In the genomic region with DNA sequence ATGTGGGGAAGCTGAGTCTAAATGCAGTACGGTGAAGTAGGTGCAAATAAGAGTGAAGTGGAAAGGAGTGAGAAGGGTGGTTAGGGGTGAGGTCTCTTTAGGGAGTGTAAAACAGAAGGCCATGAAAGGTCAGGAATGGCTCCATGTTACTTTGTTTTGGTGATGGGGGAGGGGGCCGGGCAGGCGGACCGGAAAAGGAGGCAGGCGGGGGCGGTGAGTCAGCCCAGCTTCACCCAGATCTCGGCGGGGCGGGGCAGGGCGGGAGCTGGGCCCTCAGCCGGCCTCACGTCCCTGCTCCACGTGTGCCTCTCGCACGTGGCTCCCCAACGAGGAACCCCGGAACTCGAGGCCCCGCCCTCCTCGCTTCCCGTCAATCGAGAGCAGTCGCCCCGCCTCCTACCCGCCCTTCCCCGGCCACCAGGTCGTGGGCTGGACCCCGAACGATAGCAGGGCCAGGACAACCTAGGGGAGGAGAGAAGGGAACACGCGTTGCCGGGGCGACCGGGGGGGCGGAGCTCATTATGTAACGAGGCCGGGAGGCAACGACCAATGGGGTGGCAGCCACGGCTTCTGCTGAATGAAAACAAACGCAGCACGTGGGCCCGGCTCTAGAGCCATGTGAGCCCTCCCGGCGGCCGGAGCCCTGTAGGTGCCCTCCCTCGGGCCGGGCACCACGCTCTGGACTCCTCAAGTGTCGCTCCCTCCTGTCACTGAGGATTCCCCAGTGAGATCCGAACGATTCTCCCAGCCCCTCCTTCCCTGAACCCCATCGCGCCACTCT, we compare ENCODE assay signal across 8 cellular contexts. TPM values are rescaled to one million over a fixed set of nuclear protein-coding genes. Genes with fewer than 3 reads are reported as not detected.
DNase-seq lines count a peak whose midpoint lies in the region; ATAC-seq lines count a peak whose summit lies in the region.

No MANE protein-coding gene starts in this region.

- H3K27ac ChIP-seq in GM23248, result peak overlapping the region; percentile 99

- H3K27ac Mint-ChIP-seq in activated T-helper 17 cell treated with anti-CD3 and anti-CD28 coated beads, Interleukin-2, amount 50 U/mL, for 72 hours, result peak overlapping the region; percentile 86
- H3K27ac Mint-ChIP-seq in naive thymus-derived CD8-positive, alpha-beta T cell, result peak overlapping the region; percentile 82 to 99 (median 96)
- H3K27ac Mint-ChIP-seq in stimulated activated memory B cell treated with anti-CD40 and anti-IgM and Interleukin-4, amounts not matched to agents 10 μg/mL and 1 μg/mL and 100 μg/mL, for 72 hours, result peak overlapping the region; percentile 91

- H3F3A ChIP-seq in GM23248 (ENCODE audit: insufficient read depth), result peaks cover 23% of the 10 kb centered on the region

- WGBS in GM23248 (ENCODE audit: low coverage in 1 of 2, low lambda C conversion rate in 2 of 2, missing lambda C conversion rate in 2 of 2), 2 experiments, result 1% methylated on average over 33 to 52 of the region's 53 CpGs

- H3K9me3 ChIP-seq in GM23248 (ENCODE audit: low read depth), result no peaks in the 10 kb centered on the region

- DNase-seq in DMS53 treated with DMSO at 0.1 percent for 48 hours (lab: John Stamatoyannopoulos, UW; ENCODE audit: unreplicated experiment), result peak; percentile 86
- DNase-seq in GM23248, result peak; percentile 100
- DNase-seq in LHCN-M2 (ENCODE audit: low read depth), result peak; percentile 99
- DNase-seq in RPMI8226, result peak; percentile 100
- DNase-seq in fibroblast of gingiva (ENCODE audit: low read depth), result peak; percentile 98
- DNase-seq in naive thymus-derived CD8-positive, alpha-beta T cell, result peak; percentile 92 to 100 (median 98)

- peak overlapping the region; percentile 97 for H3K4me3 Mint-ChIP-seq in activated T-helper 17 cell treated with anti-CD3 and anti-CD28 coated beads, Interleukin-2, amount 50 U/mL, for 72 hours
- H3K4me3 Mint-ChIP-seq in naive thymus-derived CD8-positive, alpha-beta T cell, result peak overlapping the region; percentile 86 to 98 (median 98)
- H3K4me3 Mint-ChIP-seq in stimulated activated memory B cell treated with anti-CD40 and anti-IgM and Interleukin-4, amounts not matched to agents 10 μg/mL and 1 μg/mL and 100 μg/mL, for 72 hours, result peak overlapping the region; percentile 96

- POLR2A ChIA-PET in naive thymus-derived CD8-positive, alpha-beta T cell (lab: Charles Lee), result interaction anchor here (0.6 to 17.0 kb wide), 20 partner anchors 9 to 1590 kb away, joined by 3 to 523 read pairs (median 6); a partner anchor contains a TSS

- no peaks in the 10 kb centered on the region for H3K9me3 Mint-ChIP-seq in activated T-helper 17 cell treated with anti-CD3 and anti-CD28 coated beads, Interleukin-2, amount 50 U/mL, for 72 hours
- H3K9me3 Mint-ChIP-seq in naive thymus-derived CD8-positive, alpha-beta T cell, result no peaks in the 10 kb centered on the region
- H3K9me3 Mint-ChIP-seq in stimulated activated memory B cell treated with anti-CD40 and anti-IgM and Interleukin-4, amounts not matched to agents 10 μg/mL and 1 μg/mL and 100 μg/mL, for 72 hours, result peaks cover 3% of the 10 kb centered on the region

- H3K27me3 ChIP-seq in GM23248 (replicated peaks; ENCODE audit: insufficient read depth), result no peaks in the 10 kb centered on the region

- H3K4me1 ChIP-seq in GM23248 (ENCODE audit: insufficient read depth), result peaks cover 31% of the 10 kb centered on the region

- no peaks in the 10 kb centered on the region for H4K20me1 ChIP-seq in GM23248 (ENCODE audit: insufficient read depth)

- H3K27me3 Mint-ChIP-seq in activated T-helper 17 cell treated with anti-CD3 and anti-CD28 coated beads, Interleukin-2, amount 50 U/mL, for 72 hours, result no peaks in the 10 kb centered on the region
- no peaks in the 10 kb centered on the region for H3K27me3 Mint-ChIP-seq in naive thymus-derived CD8-positive, alpha-beta T cell
- H3K27me3 Mint-ChIP-seq in stimulated activated memory B cell treated with anti-CD40 and anti-IgM and Interleukin-4, amounts not matched to agents 10 μg/mL and 1 μg/mL and 100 μg/mL, for 72 hours, result no peaks in the 10 kb centered on the region

- peaks cover 28% of the 10 kb centered on the region for H3K79me2 ChIP-seq in GM23248 (ENCODE audit: insufficient read depth)

- no peak overlapping the region; the same call in 1 of the 2 replicates for H2AFZ ChIP-seq in GM23248

- peak; percentile 63 for ATAC-seq in activated T-helper 17 cell treated with anti-CD3 and anti-CD28 coated beads, Interleukin-2, amount 50 U/mL, for 72 hours (replicated peaks)
- peak; percentile 57 to 70 for ATAC-seq in naive thymus-derived CD8-positive, alpha-beta T cell
- peak; percentile 79 for ATAC-seq in stimulated activated memory B cell treated with anti-CD40 and anti-IgM and Interleukin-4, amounts not matched to agents 10 μg/mL and 1 μg/mL and 100 μg/mL, for 72 hours

- H3K36me3 Mint-ChIP-seq in activated T-helper 17 cell treated with anti-CD3 and anti-CD28 coated beads, Interleukin-2, amount 50 U/mL, for 72 hours (ENCODE audit: low read depth), result peaks cover 64% of the 10 kb centered on the region
- peaks cover 2 to 37% (median 7%) of the 10 kb centered on the region in 3 donors for H3K36me3 Mint-ChIP-seq in naive thymus-derived CD8-positive, alpha-beta T cell
- peaks cover 22% of the 10 kb centered on the region for H3K36me3 Mint-ChIP-seq in stimulated activated memory B cell treated with anti-CD40 and anti-IgM and Interleukin-4, amounts not matched to agents 10 μg/mL and 1 μg/mL and 100 μg/mL, for 72 hours

- H3K9me2 ChIP-seq in GM23248 (ENCODE audit: insufficient read depth), result no peaks in the 10 kb centered on the region

- H3K4me2 ChIP-seq in GM23248 (ENCODE audit: unreplicated experiment), result peak overlapping the region; percentile 94

- peaks cover 53% of the 10 kb centered on the region for H3K4me1 Mint-ChIP-seq in activated T-helper 17 cell treated with anti-CD3 and anti-CD28 coated beads, Interleukin-2, amount 50 U/mL, for 72 hours
- peaks cover 55 to 98% (median 90%) of the 10 kb centered on the region in 4 donors for H3K4me1 Mint-ChIP-seq in naive thymus-derived CD8-positive, alpha-beta T cell
- peaks cover 67% of the 10 kb centered on the region for H3K4me1 Mint-ChIP-seq in stimulated activated memory B cell treated with anti-CD40 and anti-IgM and Interleukin-4, amounts not matched to agents 10 μg/mL and 1 μg/mL and 100 μg/mL, for 72 hours

- peak overlapping the region; percentile 99 for H3K9ac ChIP-seq in GM23248

- peak overlapping the region; percentile 86 for H3K4me3 ChIP-seq in GM23248

- in situ Hi-C loops in GM23248 (cut with MboI), result no loop called here

- peaks cover 6% of the 10 kb centered on the region; the same call in 1 of the 2 replicates for H3K36me3 ChIP-seq in GM23248 (ENCODE audit: low read depth)

RNA-seq across cellular contexts. Expression of a gene that starts 1.4 kb away (rescaled TPM):
- 0.76 and 2.4 TPM in 2 replicates for total RNA-seq in GM23248 (2014; rRNA removed; shearing (Covaris generic))
- 4.6 and 5.4 TPM in 2 replicates for polyA plus RNA-seq in GM23248 (2016; fragmentation: Nextera tagmentation; extraction: Ambion mirVana)
- total RNA-seq in LHCN-M2 (2014; rRNA removed), result 1.5 and 3.4 TPM in 2 replicates
- polyA plus RNA-seq in LHCN-M2 (2012), result 3.6 TPM
- 10 to 100 TPM; 12.2 to 21.8 TPM for total RNA-seq in activated T-helper 17 cell treated with anti-CD3 and anti-CD28 coated beads, Interleukin-2, amount 50 U/mL, for 72 hours
- total RNA-seq in naive thymus-derived CD8-positive, alpha-beta T cell, result 10 to 100 TPM; 18.2 to 19.2 TPM
- 1 to 10 TPM; 3.9 to 9.9 (median 6.4) TPM for polyA plus RNA-seq in naive thymus-derived CD8-positive, alpha-beta T cell

RNA-seq across cellular contexts. Expression of a gene that starts 22.7 kb away (rescaled TPM):
- total RNA-seq in GM23248 (2014; rRNA removed; shearing (Covaris generic)), result 45.3 and 76.1 TPM in 2 replicates
- 8.9 and 9.0 TPM in 2 replicates for polyA plus RNA-seq in GM23248 (2016; fragmentation: Nextera tagmentation; extraction: Ambion mirVana)
- 62.1 and 62.8 TPM in 2 replicates for total RNA-seq in LHCN-M2 (2014; rRNA removed)
- polyA plus RNA-seq in LHCN-M2 (2012), result 28.7 TPM
- 100 to 1,000 TPM in 1 of 2 donors, 10 to 100 TPM in 1; 80.5 to 114 TPM for total RNA-seq in activated T-helper 17 cell treated with anti-CD3 and anti-CD28 coated beads, Interleukin-2, amount 50 U/mL, for 72 hours
- total RNA-seq in naive thymus-derived CD8-positive, alpha-beta T cell, result 100 to 1,000 TPM; 132 to 135 TPM
- polyA plus RNA-seq in naive thymus-derived CD8-positive, alpha-beta T cell, result 10 to 100 TPM in 1 of 3 donors, 1 to 10 TPM in 2; 6.8 to 12.8 (median 9.2) TPM

RNA-seq across cellular contexts. Expression of a gene that starts 36.3 kb away (rescaled TPM):
- total RNA-seq in GM23248 (2014; rRNA removed; shearing (Covaris generic)), result 33.3 and 36.2 TPM in 2 replicates
- 15.8 and 16.4 TPM in 2 replicates for polyA plus RNA-seq in GM23248 (2016; fragmentation: Nextera tagmentation; extraction: Ambion mirVana)
- total RNA-seq in LHCN-M2 (2014; rRNA removed), result 22.3 and 32.5 TPM in 2 replicates
- 26.6 TPM for polyA plus RNA-seq in LHCN-M2 (2012)
- total RNA-seq in activated T-helper 17 cell treated with anti-CD3 and anti-CD28 coated beads, Interleukin-2, amount 50 U/mL, for 72 hours, result 10 to 100 TPM; 10.3 to 14.4 TPM
- 10 to 100 TPM; 53.6 to 54.2 TPM for total RNA-seq in naive thymus-derived CD8-positive, alpha-beta T cell
- polyA plus RNA-seq in naive thymus-derived CD8-positive, alpha-beta T cell, result 10 to 100 TPM; 11.3 to 23.3 (median 22.2) TPM

RNA-seq across cellular contexts. Expression of a gene that starts 41.3 kb away (rescaled TPM):
- total RNA-seq in GM23248 (2014; rRNA removed; shearing (Covaris generic)), result 28.7 and 49.3 TPM in 2 replicates
- polyA plus RNA-seq in GM23248 (2016; fragmentation: Nextera tagmentation; extraction: Ambion mirVana), result 37.1 and 39.1 TPM in 2 replicates
- total RNA-seq in LHCN-M2 (2014; rRNA removed), result 35.5 and 38.3 TPM in 2 replicates
- polyA plus RNA-seq in LHCN-M2 (2012), result 35.9 TPM
- 100 to 1,000 TPM; 110 to 244 TPM for total RNA-seq in activated T-helper 17 cell treated with anti-CD3 and anti-CD28 coated beads, Interleukin-2, amount 50 U/mL, for 72 hours
- total RNA-seq in naive thymus-derived CD8-positive, alpha-beta T cell, result 100 to 1,000 TPM; 153 to 162 TPM
- 10 to 100 TPM; 33.5 to 46.9 (median 40.6) TPM for polyA plus RNA-seq in naive thymus-derived CD8-positive, alpha-beta T cell

RNA-seq across cellular contexts. Expression of a gene that starts 44.8 kb away (rescaled TPM):
- 35.3 and 37.3 TPM in 2 replicates for total RNA-seq in GM23248 (2014; rRNA removed; shearing (Covaris generic))
- polyA plus RNA-seq in GM23248 (2016; fragmentation: Nextera tagmentation; extraction: Ambion mirVana), result 33.6 and 35.2 TPM in 2 replicates
- 52.9 and 65.1 TPM in 2 replicates for total RNA-seq in LHCN-M2 (2014; rRNA removed)
- 36.8 TPM for polyA plus RNA-seq in LHCN-M2 (2012)
- 100 to 1,000 TPM in 1 of 2 donors, 10 to 100 TPM in 1; 83.5 to 140 TPM for total RNA-seq in activated T-helper 17 cell treated with anti-CD3 and anti-CD28 coated beads, Interleukin-2, amount 50 U/mL, for 72 hours
- 100 to 1,000 TPM; 104 TPM for total RNA-seq in naive thymus-derived CD8-positive, alpha-beta T cell
- polyA plus RNA-seq in naive thymus-derived CD8-positive, alpha-beta T cell, result 10 to 100 TPM; 37.3 to 67.7 (median 42.1) TPM

Comparison
In these comparisons a context has a peak if more than half of its experiments do, and no peak if none do; other contexts are left out.
1. Peak in every context shown above with its lines: DNase-seq, ATAC-seq, H3K4me3 ChIP-seq and H3K27ac ChIP-seq.